Comparison of ENCODE assay signal across 15 cellular contexts in the genomic region with DNA sequence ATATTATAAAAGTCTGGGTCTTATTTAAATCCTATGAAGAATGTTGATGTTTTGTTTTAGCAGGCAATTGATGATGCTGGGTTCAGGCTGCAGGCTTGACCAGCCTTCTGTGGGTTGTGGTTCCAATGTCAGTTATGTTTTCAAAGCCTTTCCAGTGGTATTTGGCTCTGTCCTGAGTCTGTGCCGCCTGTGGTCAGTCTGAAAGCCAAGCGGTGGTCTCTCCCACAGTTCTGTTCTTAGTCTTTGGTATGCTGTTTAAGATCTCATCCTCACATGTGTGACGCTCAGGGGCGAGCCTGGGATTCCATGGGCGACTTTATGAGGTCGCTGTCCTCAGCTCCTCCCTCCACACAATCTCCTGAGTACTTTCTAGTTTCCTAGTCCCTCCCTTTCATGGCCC.
"Had no signal": no experiment of that assay in that cellular context is flagged by ENCODE, and none has a peak within 500 bp of the region (broad histone marks: within the 10 kb centered on the region; RNA-seq: fewer than 3 reads in every experiment).

No MANE protein-coding gene starts in this region.

- H3K27ac ChIP-seq: breast epithelium, gastroesophageal sphincter, left ventricle myocardium inferior, skin epidermis, stomach, thoracic aorta had no signal

- ATAC-seq: activated CD8-positive, alpha-beta memory T cell treated with anti-CD3 and anti-CD28 coated beads, Interleukin-2, amount 10 ng/mL, durations not matched to agents 7 days and 5 days; gastroesophageal sphincter had no signal

- DNase-seq: activated CD4-positive, alpha-beta T cell treated with anti-CD3 and anti-CD28 coated beads, Interleukin-2, amount 50 U/mL, for 48 hours; activated CD4-positive, CD25-positive, alpha-beta regulatory T cell treated with anti-CD3 and anti-CD28 coated beads, Interleukin-2, amount 50 U/mL, for 72 hours; activated CD8-positive, alpha-beta memory T cell treated with anti-CD3 and anti-CD28 coated beads, Interleukin-2, amount 10 ng/mL, durations not matched to agents 7 days and 5 days; activated T-cell treated with anti-CD3 and anti-CD28 coated beads, Interleukin-2, amount 50 U/mL, for 48 hours; kidney; left ventricle myocardium inferior; retina; SK-N-SH; stimulated activated CD4-positive, alpha-beta T cell treated with anti-CD3 and anti-CD28 coated beads, Interleukin-4, amount 100 ng/mL, for 4 hours; stomach had no signal

- H3K9me3 Mint-ChIP-seq: memory B cell had no signal

- H3K27me3 ChIP-seq: breast epithelium, gastroesophageal sphincter, stomach had no signal

- H3K4me3 ChIP-seq: breast epithelium, gastroesophageal sphincter, left ventricle myocardium inferior, skin epidermis, stomach, thoracic aorta had no signal

- H3K27me3 Mint-ChIP-seq: activated CD8-positive, alpha-beta memory T cell treated with anti-CD3 and anti-CD28 coated beads, Interleukin-2, amount 10 ng/mL, durations not matched to agents 7 days and 5 days; memory B cell had no signal

- H3K4me1 ChIP-seq: breast epithelium, gastroesophageal sphincter had no signal

- H3K4me1 Mint-ChIP-seq: memory B cell had no signal

- H3K4me3 Mint-ChIP-seq: activated CD8-positive, alpha-beta memory T cell treated with anti-CD3 and anti-CD28 coated beads, Interleukin-2, amount 10 ng/mL, durations not matched to agents 7 days and 5 days; memory B cell had no signal

- H3K4me2 ChIP-seq: SK-N-SH had no signal

- H3K27ac Mint-ChIP-seq: activated CD8-positive, alpha-beta memory T cell treated with anti-CD3 and anti-CD28 coated beads, Interleukin-2, amount 10 ng/mL, durations not matched to agents 7 days and 5 days; memory B cell had no signal

- H3K9ac ChIP-seq: SK-N-SH had no signal

- H3K36me3 ChIP-seq: breast epithelium had no signal

- H3K9me3 ChIP-seq: breast epithelium, gastroesophageal sphincter, left ventricle myocardium inferior, SK-N-SH, stomach, thoracic aorta had no signal
